In genomic region chr17:7667616-7668406, GRCh38 we compare ENCODE assay signal across 2 cellular contexts.
TF ChIP-seq lines count a peak whose summit lies in the region.

No MANE protein-coding gene starts in this region.

TF ChIP-seq in A549, 52 proteins besides CTCF, POLR2A, EP300 and RAD21:
- TF ChIP-seq SMC3 (IDR thresholded peaks at IDR 0.05): no peak
- 0 out of 5 replicates have a peak, but pooled peaks of 1 of the 2 experiments have one; percentile 16 for TF ChIP-seq JUN (IDR thresholded peaks at IDR 0.05)

TF ChIP-seq in SK-N-SH treated with all-trans-retinoic acid at 6 μM for 48 hours, 23 proteins besides CTCF, POLR2A, EP300 and RAD21:
- TF ChIP-seq POU6F1 (CRISPR knock-in tag; IDR thresholded peaks at IDR 0.05; ENCODE audit: borderline replicate concordance, low read depth) (no peak), TSHZ2 (CRISPR knock-in tag; IDR thresholded peaks at IDR 0.05) (no peak)
